Comparison of ENCODE assay signal across 23 cellular contexts in genomic region chr5:142478116-142478515, GRCh38.
DNase-seq lines count a peak whose midpoint lies in the region; ATAC-seq and TF ChIP-seq lines count a peak whose summit lies in the region.
"Had no signal": no experiment of that assay in that cellular context is flagged by ENCODE, and none has a peak within 500 bp of the region (broad histone marks: within the 10 kb centered on the region; RNA-seq: fewer than 3 reads in every experiment).

No MANE protein-coding gene starts in this region.

- TF ChIP-seq CTCF in nephron progenitor cell (IDR thresholded peaks at IDR 0.05): no peak

- H3K4me1 ChIP-seq in effector memory CD4-positive, alpha-beta T cell (ENCODE audit: control insufficient read depth, insufficient read depth, low read length, poor library complexity, severe bottlenecking): no peaks in the 10 kb centered on the region

- DNase-seq in G401 (ENCODE audit: low spot score) (peak; percentile 88), NCI-H2171 treated with DMSO at 0.1 percent for 48 hours (lab: John Stamatoyannopoulos, UW) (peak; percentile 76), cerebellum (ENCODE audit: low spot score) (peak; percentile 72), nephron progenitor cell (no peak)
- no peak for DNase-seq in effector memory CD4-positive, alpha-beta T cell
- DNase-seq: CD4-positive, alpha-beta memory T cell; COR-L47; DMS79; H9; KBM-7; MG63; NCI-H1105 treated with DMSO at 0.1 percent for 48 hours; NCI-H146; NCI-H1930; NCI-H226; NCI-H510A; NCI-H774; PC-9; Right ventricle myocardium superior; T-cell had no signal

- ATAC-seq in GM19463 (IDR thresholded peaks at IDR 0.05; ENCODE audit: unreplicated experiment): no peak
- no peak for ATAC-seq in GM21576 (IDR thresholded peaks at IDR 0.05; ENCODE audit: unreplicated experiment)
- ATAC-seq: GM23338, T-cell had no signal

- H3K9me3 ChIP-seq in effector memory CD4-positive, alpha-beta T cell (ENCODE audit: control insufficient read depth, low read length): peaks cover 6% of the 10 kb centered on the region
- H3K9me3 ChIP-seq: MG63 had no signal

- peak overlapping the region; percentile 81 for H3K27ac Mint-ChIP-seq in nephron progenitor cell
- H3K27ac Mint-ChIP-seq: CD4-positive, alpha-beta memory T cell; GM23338; H9; T-cell had no signal

- no peak overlapping the region for H3K27ac ChIP-seq in effector memory CD4-positive, alpha-beta T cell (ENCODE audit: insufficient read depth, low read length, poor library complexity, severe bottlenecking)
- H3K27ac ChIP-seq: PC-9 had no signal

- H3K27me3 ChIP-seq in effector memory CD4-positive, alpha-beta T cell (replicated peaks; ENCODE audit: control insufficient read depth, insufficient read depth, low read length, poor library complexity, severe bottlenecking): no peaks in the 10 kb centered on the region
- H3K27me3 ChIP-seq: MG63 had no signal

- no peaks in the 10 kb centered on the region for H3K36me3 ChIP-seq in effector memory CD4-positive, alpha-beta T cell (ENCODE audit: control insufficient read depth, insufficient read depth, low read length)
- H3K36me3 ChIP-seq: MG63 had no signal

- in situ Hi-C loops in G401 (cut with HindIII; ENCODE audit: low sequenced_read_pairs): no loop called here

- peaks cover 6% of the 10 kb centered on the region for H3K27me3 Mint-ChIP-seq in nephron progenitor cell (ENCODE audit: low read depth, poor library complexity)

- no peak overlapping the region for H3K4me3 Mint-ChIP-seq in nephron progenitor cell
- H3K4me3 Mint-ChIP-seq: CD4-positive, alpha-beta memory T cell; GM23338; H9; T-cell had no signal

- peaks cover 26% of the 10 kb centered on the region for H3K36me3 Mint-ChIP-seq in nephron progenitor cell (ENCODE audit: low read depth)

- H3K4me1 Mint-ChIP-seq in nephron progenitor cell: peaks cover 41% of the 10 kb centered on the region

- H3K9me3 Mint-ChIP-seq in nephron progenitor cell: peaks cover 27% of the 10 kb centered on the region

- no peak overlapping the region for H3K4me3 ChIP-seq in effector memory CD4-positive, alpha-beta T cell (ENCODE audit: insufficient read depth, low read depth, low read length, poor library complexity, severe bottlenecking)
- H3K4me3 ChIP-seq: GM23338, MG63, PC-9 had no signal

Comparison
In these comparisons a context has a peak if more than half of its experiments do, and no peak if none do; other contexts are left out.
1. DNase-seq: peak in G401 (single experiment), NCI-H2171 treated with DMSO at 0.1 percent for 48 hours (single experiment) and cerebellum (single experiment); none in nephron progenitor cell (single experiment) and effector memory CD4-positive, alpha-beta T cell (0 of 3).